ENCODE assay signal across 8 cellular contexts in genomic region chr2:208033701-208034502, GRCh38. TPM values are rescaled to one million over a fixed set of nuclear protein-coding genes. Genes with fewer than 3 reads are reported as not detected.
DNase-seq lines count a peak whose midpoint lies in the region; ATAC-seq and TF ChIP-seq lines count a peak whose summit lies in the region.

No MANE protein-coding gene starts in this region.

- DNase-seq in GM10266 (ENCODE audit: extremely low spot score), result peak; percentile 61
- no peak for DNase-seq in RWPE2 (ENCODE audit: low spot score)
- no peak for DNase-seq in chondrocyte (ENCODE audit: low spot score)
- DNase-seq in naive thymus-derived CD8-positive, alpha-beta T cell, result peak in 8 of 10 donors; percentile 3 to 65 (median 21)
- DNase-seq in NCI-H1105 treated with DMSO at 0.1 percent for 48 hours (lab: John Stamatoyannopoulos, UW), result no peak
- DNase-seq in MG63, result no peak

- POLR2A ChIA-PET in naive thymus-derived CD8-positive, alpha-beta T cell (lab: Charles Lee), result no interaction called here

- H3K36me3 Mint-ChIP-seq in chondrocyte (ENCODE audit: low read depth), result no peaks in the 10 kb centered on the region
- H3K36me3 Mint-ChIP-seq in naive thymus-derived CD8-positive, alpha-beta T cell, result no peaks in the 10 kb centered on the region

- H3K36me3 ChIP-seq in RWPE2 (ENCODE audit: low read depth) (no peaks in the 10 kb centered on the region), MG63 (no peaks in the 10 kb centered on the region)

- H3K27ac Mint-ChIP-seq in chondrocyte (ENCODE audit: unreplicated experiment), result no peak overlapping the region
- H3K27ac Mint-ChIP-seq in naive thymus-derived CD8-positive, alpha-beta T cell, result peak overlapping the region in 1 of 10 donors; percentile 47

- TF ChIP-seq CTCF in GM10266 (IDR thresholded peaks at IDR 0.05; ENCODE audit: control insufficient read depth, insufficient read depth, low read depth, missing control alignments) (peak; percentile 77), RWPE2 (IDR thresholded peaks at IDR 0.05; ENCODE audit: poor library complexity, severe bottlenecking) (peak; percentile 74), chondrocyte (IDR thresholded peaks at IDR 0.05) (peak; percentile 51)

- peak; percentile 82 for ATAC-seq in GM19397 (IDR thresholded peaks at IDR 0.05; ENCODE audit: unreplicated experiment)
- peak; percentile 85 for ATAC-seq in HG03159 (IDR thresholded peaks at IDR 0.05; ENCODE audit: unreplicated experiment)
- peak; percentile 93 for ATAC-seq in RWPE2 (ENCODE audit: low read depth)
- peak; percentile 48 to 49 for ATAC-seq in naive thymus-derived CD8-positive, alpha-beta T cell

- no peak overlapping the region for H3K4me3 ChIP-seq in RWPE2 (ENCODE audit: severe bottlenecking)
- H3K4me3 ChIP-seq in MG63, result no peak overlapping the region

- H3K9me3 ChIP-seq in RWPE2 (ENCODE audit: severe bottlenecking) (no peaks in the 10 kb centered on the region), MG63 (no peaks in the 10 kb centered on the region; the same call in 1 of the 2 replicates)

- H3K9me3 Mint-ChIP-seq in chondrocyte (ENCODE audit: low read depth), result no peaks in the 10 kb centered on the region
- no peaks in the 10 kb centered on the region for H3K9me3 Mint-ChIP-seq in naive thymus-derived CD8-positive, alpha-beta T cell

- no peak overlapping the region for H3K27ac ChIP-seq in RWPE2 (ENCODE audit: poor library complexity, severe bottlenecking)

- H3K27me3 ChIP-seq in RWPE2 (ENCODE audit: insufficient read depth, poor library complexity, severe bottlenecking) (no peaks in the 10 kb centered on the region), MG63 (no peaks in the 10 kb centered on the region)

- no peaks in the 10 kb centered on the region for H3K4me1 ChIP-seq in RWPE2 (ENCODE audit: insufficient read depth, poor library complexity, severe bottlenecking)

- peaks cover 12% of the 10 kb centered on the region for H3K27me3 Mint-ChIP-seq in chondrocyte (ENCODE audit: low read depth)
- H3K27me3 Mint-ChIP-seq in naive thymus-derived CD8-positive, alpha-beta T cell, result peaks cover 0 to 2% (median 0%) of the 10 kb centered on the region in 5 donors

- H3K4me1 Mint-ChIP-seq in chondrocyte (ENCODE audit: low read depth), result no peaks in the 10 kb centered on the region
- H3K4me1 Mint-ChIP-seq in naive thymus-derived CD8-positive, alpha-beta T cell, result no peaks in the 10 kb centered on the region

- H3K4me3 Mint-ChIP-seq in chondrocyte (ENCODE audit: unreplicated experiment), result no peak overlapping the region
- H3K4me3 Mint-ChIP-seq in naive thymus-derived CD8-positive, alpha-beta T cell, result no peak overlapping the region

RNA-seq across cellular contexts. Expression of gene PLEKHM3, which starts 8.6 kb away (rescaled TPM):
- total RNA-seq in chondrocyte, result 8.7 to 12.9 TPM (median 9.1 TPM) in 3 replicates
- 10 to 100 TPM; 13.7 to 16.5 TPM for total RNA-seq in naive thymus-derived CD8-positive, alpha-beta T cell
- polyA plus RNA-seq in naive thymus-derived CD8-positive, alpha-beta T cell, result 1 to 10 TPM; 2.5 to 3.4 (median 3.4) TPM
- 6.0 and 6.4 TPM in 2 replicates for total RNA-seq in MG63 (2014; rRNA removed; shearing (Covaris generic); ENCODE audit: low replicate concordance)

Comparison
In these comparisons a context has a peak if more than half of its experiments do, and no peak if none do; other contexts are left out.
1. DNase-seq: peak in GM10266 (single experiment) and naive thymus-derived CD8-positive, alpha-beta T cell (8 of 10); none in RWPE2 (single experiment), chondrocyte (single experiment), NCI-H1105 treated with DMSO at 0.1 percent for 48 hours (single experiment) and MG63 (single experiment).
2. Peak in every context shown above with its lines, with median percentiles within 50 percentile points of each other: CTCF ChIP-seq and ATAC-seq.